In the genomic region with DNA sequence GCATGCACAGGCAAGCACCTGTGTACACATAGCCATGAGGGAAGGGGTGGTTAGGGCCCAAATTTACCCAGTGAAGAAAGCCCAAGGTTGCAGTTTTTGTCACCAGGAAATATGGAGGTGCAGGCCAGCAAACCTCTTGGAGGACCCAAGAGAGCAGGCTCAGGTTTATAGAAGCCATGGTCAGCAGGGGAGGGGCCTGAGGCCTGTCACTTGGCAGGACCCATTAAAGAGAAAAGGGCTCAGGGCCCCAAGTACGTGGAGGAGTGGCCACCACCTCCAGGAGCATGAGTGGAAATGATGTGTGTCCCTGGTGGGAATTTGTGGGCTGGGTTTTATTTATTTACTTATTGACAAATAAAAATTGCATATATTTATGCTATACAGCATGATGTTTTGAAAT, we compare ENCODE assay signal across 25 cellular contexts.
"Had no signal": no experiment of that assay in that cellular context is flagged by ENCODE, and none has a peak within 500 bp of the region (broad histone marks: within the 10 kb centered on the region; RNA-seq: fewer than 3 reads in every experiment).

No MANE protein-coding gene starts in this region.

- H3K4me1 Mint-ChIP-seq: activated T-helper 17 cell treated with anti-CD3 and anti-CD28 coated beads, Interleukin-2, amount 50 U/mL, for 72 hours had no signal

- H3K27ac ChIP-seq: adrenal gland, body of pancreas, breast epithelium had no signal

- DNase-seq: activated CD4-positive, alpha-beta T cell treated with anti-CD3 and anti-CD28 coated beads, Interleukin-2, amount 50 U/mL, for 4 hours; activated effector memory CD4-positive, alpha-beta T cell treated with anti-CD3 and anti-CD28 coated beads, Interleukin-2, amount 50 U/mL, for 16 hours; activated naive CD4-positive, alpha-beta T cell; activated naive CD8-positive, alpha-beta T cell treated with anti-CD3 and anti-CD28 coated beads, Interleukin-2, amount 10 ng/mL, durations not matched to agents 7 days and 5 days; activated T-cell treated with anti-CD3 and anti-CD28 coated beads, Interleukin-2, amount 50 U/mL, for 1 hour; adrenal gland; body of pancreas; Kasumi-1; KG1; MM.1S; NCI-H1092; NCI-H1436 treated with DMSO at 0.1 percent for 48 hours; NCI-H1694 treated with DMSO at 0.1 percent for 48 hours; NCI-H2029; NCI-H345; NCI-H524 treated with DMSO at 0.1 percent for 48 hours; Right ventricle myocardium superior; SW 1271; T-helper 9 cell had no signal

- H3K27me3 Mint-ChIP-seq: activated CD8-positive, alpha-beta T cell treated with anti-CD3 and anti-CD28 coated beads for 36 hours; activated T-helper 17 cell treated with anti-CD3 and anti-CD28 coated beads, Interleukin-2, amount 50 U/mL, for 72 hours had no signal

- H3K27ac Mint-ChIP-seq: activated CD4-positive, alpha-beta T cell treated with anti-CD3 and anti-CD28 coated beads, Interleukin-2, amount 10 ng/mL, durations not matched to agents 24 days and 14 days; activated CD8-positive, alpha-beta T cell treated with anti-CD3 and anti-CD28 coated beads for 36 hours; activated naive CD4-positive, alpha-beta T cell treated with anti-CD3 and anti-CD28 coated beads, Interleukin-2, amount 50 U/mL, for 24 hours; activated naive CD8-positive, alpha-beta T cell treated with anti-CD3 and anti-CD28 coated beads, Interleukin-2, amount 10 ng/mL, durations not matched to agents 7 days and 5 days; activated T-cell treated with anti-CD3 and anti-CD28 coated beads, Interleukin-2, amount 50 U/mL, for 72 hours; activated T-helper 17 cell treated with anti-CD3 and anti-CD28 coated beads, Interleukin-2, amount 50 U/mL, for 72 hours had no signal

- H3K4me3 Mint-ChIP-seq: activated CD4-positive, alpha-beta T cell treated with anti-CD3 and anti-CD28 coated beads, Interleukin-2, amount 10 ng/mL, durations not matched to agents 24 days and 14 days; activated CD8-positive, alpha-beta T cell treated with anti-CD3 and anti-CD28 coated beads for 36 hours; activated naive CD4-positive, alpha-beta T cell treated with anti-CD3 and anti-CD28 coated beads, Interleukin-2, amount 50 U/mL, for 24 hours; activated naive CD8-positive, alpha-beta T cell treated with anti-CD3 and anti-CD28 coated beads, Interleukin-2, amount 10 ng/mL, durations not matched to agents 7 days and 5 days; activated T-cell treated with anti-CD3 and anti-CD28 coated beads, Interleukin-2, amount 50 U/mL, for 72 hours; activated T-helper 17 cell treated with anti-CD3 and anti-CD28 coated beads, Interleukin-2, amount 50 U/mL, for 72 hours had no signal

- H3K9me3 Mint-ChIP-seq: activated CD4-positive, alpha-beta T cell treated with anti-CD3 and anti-CD28 coated beads, Interleukin-2, amount 10 ng/mL, durations not matched to agents 24 days and 14 days; activated CD8-positive, alpha-beta T cell treated with anti-CD3 and anti-CD28 coated beads for 36 hours; activated naive CD4-positive, alpha-beta T cell treated with anti-CD3 and anti-CD28 coated beads, Interleukin-2, amount 50 U/mL, for 24 hours; activated naive CD8-positive, alpha-beta T cell treated with anti-CD3 and anti-CD28 coated beads, Interleukin-2, amount 10 ng/mL, durations not matched to agents 7 days and 5 days; activated T-cell treated with anti-CD3 and anti-CD28 coated beads, Interleukin-2, amount 50 U/mL, for 72 hours; activated T-helper 17 cell treated with anti-CD3 and anti-CD28 coated beads, Interleukin-2, amount 50 U/mL, for 72 hours had no signal

- H3K27me3 ChIP-seq: adrenal gland, body of pancreas, breast epithelium had no signal

- H3K9me3 ChIP-seq: adrenal gland, body of pancreas, breast epithelium had no signal

- H3K36me3 Mint-ChIP-seq: activated naive CD4-positive, alpha-beta T cell treated with anti-CD3 and anti-CD28 coated beads, Interleukin-2, amount 50 U/mL, for 24 hours; activated naive CD8-positive, alpha-beta T cell treated with anti-CD3 and anti-CD28 coated beads, Interleukin-2, amount 10 ng/mL, durations not matched to agents 7 days and 5 days had no signal

- H3K4me3 ChIP-seq: adrenal gland, body of pancreas, breast epithelium had no signal

- H3K4me1 ChIP-seq: adrenal gland, body of pancreas, breast epithelium had no signal

- ATAC-seq: body of pancreas had no signal
